ENCODE assay signal across 2 cellular contexts in genomic region chr2:233855345-233855744, GRCh38.
TF ChIP-seq lines count a peak whose summit lies in the region.

No MANE protein-coding gene starts in this region.

TF ChIP-seq in SK-N-SH, 30 proteins besides CTCF, POLR2A, EP300 and RAD21 (continued from another document):
- no peak for TF ChIP-seq EZH2phosphoT487 (IDR thresholded peaks at IDR 0.05; ENCODE audit: borderline replicate concordance, low read depth)
- no peak for TF ChIP-seq GATA2 (CRISPR knock-in tag; IDR thresholded peaks at IDR 0.05)
- TF ChIP-seq GABPA (IDR thresholded peaks at IDR 0.05; ENCODE audit: low read depth) = no peak
- no peak for TF ChIP-seq MAX (IDR thresholded peaks at IDR 0.05; ENCODE audit: low read depth)
- no peak for TF ChIP-seq ZBTB33 (IDR thresholded peaks at IDR 0.05; ENCODE audit: borderline replicate concordance, low read depth)
- no peak for TF ChIP-seq REST (IDR thresholded peaks at IDR 0.05; ENCODE audit: low read depth, low read length)
- no peak for TF ChIP-seq RCOR1 (IDR thresholded peaks at IDR 0.05; ENCODE audit: low read length)
- TF ChIP-seq MEF2A (IDR thresholded peaks at IDR 0.05; ENCODE audit: borderline replicate concordance, low read depth) = no peak
- TF ChIP-seq FOSL2 (IDR thresholded peaks at IDR 0.05; ENCODE audit: borderline replicate concordance, low read depth) = no peak
- no peak for TF ChIP-seq RFX5 (IDR thresholded peaks at IDR 0.05; ENCODE audit: low read length)
- TF ChIP-seq IRF3 (IDR thresholded peaks at IDR 0.05; ENCODE audit: low read depth, low read length) = no peak
- no peak for TF ChIP-seq TCF12 (IDR thresholded peaks at IDR 0.05)

TF ChIP-seq in SK-N-SH treated with all-trans-retinoic acid at 6 μM for 48 hours, 23 proteins besides CTCF, POLR2A, EP300 and RAD21 (continued from another document):
- TF ChIP-seq TOX (CRISPR knock-in tag; IDR thresholded peaks at IDR 0.05; ENCODE audit: borderline replicate concordance) (no peak), TSHZ2 (CRISPR knock-in tag; IDR thresholded peaks at IDR 0.05) (no peak), ZC3H10 (CRISPR knock-in tag; IDR thresholded peaks at IDR 0.05) (no peak), ESRRG (CRISPR knock-in tag; IDR thresholded peaks at IDR 0.05) (no peak), PATZ1 (CRISPR knock-in tag; IDR thresholded peaks at IDR 0.05; ENCODE audit: borderline replicate concordance) (no peak), CREB5 (CRISPR knock-in tag; IDR thresholded peaks at IDR 0.05; ENCODE audit: low read depth) (no peak), POU6F1 (CRISPR knock-in tag; IDR thresholded peaks at IDR 0.05; ENCODE audit: borderline replicate concordance, low read depth) (no peak), OSR1 (CRISPR knock-in tag; IDR thresholded peaks at IDR 0.05) (no peak), ISL1 (CRISPR knock-in tag; IDR thresholded peaks at IDR 0.05) (no peak), BACH2 (CRISPR knock-in tag; IDR thresholded peaks at IDR 0.05; ENCODE audit: borderline replicate concordance) (no peak)
